Comparison of ENCODE assay signal across 8 cellular contexts in genomic region chr19:2561895-2562294, GRCh38.
DNase-seq lines count a peak whose midpoint lies in the region; ATAC-seq, FAIRE-seq and TF ChIP-seq lines count a peak whose summit lies in the region.

No MANE protein-coding gene starts in this region.

- peaks cover 11% of the 10 kb centered on the region for H3K4me1 ChIP-seq in Loucy (ENCODE audit: insufficient read depth, low read length, poor library complexity, severe bottlenecking)
- H3K4me1 ChIP-seq in smooth muscle cell (ENCODE audit: low read depth), result no peaks in the 10 kb centered on the region
- H3K4me1 ChIP-seq in esophagus muscularis mucosa, result peaks cover 0 to under 1% (median 0%) of the 10 kb centered on the region in 4 donors

- intact Hi-C loops in esophagus muscularis mucosa (cut with DNase I), result no loop called here

- DNase-seq in GM06990 (ENCODE audit: extremely low read depth, insufficient read length) (peak; percentile 91), smooth muscle cell (lab: John Stamatoyannopoulos, UW; ENCODE audit: unreplicated experiment) (no peak), D721Med (ENCODE audit: insufficient read length, low spot score) (no peak), esophagus muscularis mucosa (ENCODE audit: extremely low spot score) (no peak), GDM1 (lab: John Stamatoyannopoulos, UW) (no peak)
- peak; percentile 68 for DNase-seq in activated effector memory CD4-positive, alpha-beta T cell treated with Interleukin-2 at 50 U/mL for 16 hours

- H3K79me2 ChIP-seq in Loucy (ENCODE audit: insufficient read depth, low read length), result no peaks in the 10 kb centered on the region
- no peaks in the 10 kb centered on the region for H3K79me2 ChIP-seq in smooth muscle cell (ENCODE audit: low read depth)

- H3K9ac ChIP-seq in Loucy (ENCODE audit: low read depth, low read length, poor library complexity, severe bottlenecking) (peak overlapping the region; percentile 70), smooth muscle cell (ENCODE audit: low read depth) (no peak overlapping the region)

- WGBS in smooth muscle cell (ENCODE audit: low lambda C conversion rate), result 54% methylated on average over 14 of the region's 14 CpGs
- 72% methylated on average over 12 of the region's 14 CpGs for WGBS in esophagus muscularis mucosa

- TF ChIP-seq POLR2A in esophagus muscularis mucosa (IDR thresholded peaks at IDR 0.05; ENCODE audit: low read depth), result no peak

- peak; percentile 67 for ATAC-seq in GM21515 (IDR thresholded peaks at IDR 0.05; ENCODE audit: unreplicated experiment)

- TF ChIP-seq CTCF in GM06990 (IDR thresholded peaks at IDR 0.05; ENCODE audit: insufficient read depth, low read length, poor library complexity, severe bottlenecking), result peak; percentile 9
- TF ChIP-seq CTCF in Loucy (conservative IDR thresholded peaks at IDR 0.05; ENCODE audit: low read length), result no peak
- TF ChIP-seq CTCF in smooth muscle cell (IDR thresholded peaks at IDR 0.05; ENCODE audit: borderline replicate concordance, insufficient read depth, poor library complexity, severe bottlenecking), result no peak
- no peak for TF ChIP-seq CTCF in D721Med (IDR thresholded peaks at IDR 0.05; ENCODE audit: insufficient read depth, missing control alignments)
- TF ChIP-seq CTCF in esophagus muscularis mucosa (IDR thresholded peaks at IDR 0.05), result no peak

- H3K36me3 ChIP-seq in GM06990 (ENCODE audit: control insufficient read depth, insufficient read depth, low read length), result no peaks in the 10 kb centered on the region
- H3K36me3 ChIP-seq in Loucy (ENCODE audit: insufficient read depth, low read length), result no peaks in the 10 kb centered on the region
- no peaks in the 10 kb centered on the region for H3K36me3 ChIP-seq in smooth muscle cell (ENCODE audit: low read depth)
- no peaks in the 10 kb centered on the region for H3K36me3 ChIP-seq in esophagus muscularis mucosa

- H3K27me3 ChIP-seq in GM06990 (replicated peaks; ENCODE audit: control insufficient read depth, insufficient read depth, low read length), result no peaks in the 10 kb centered on the region
- H3K27me3 ChIP-seq in Loucy (ENCODE audit: insufficient read depth, low read length, poor library complexity, severe bottlenecking), result no peaks in the 10 kb centered on the region
- no peaks in the 10 kb centered on the region for H3K27me3 ChIP-seq in smooth muscle cell (ENCODE audit: low read depth)
- H3K27me3 ChIP-seq in esophagus muscularis mucosa, result no peaks in the 10 kb centered on the region

- H3K4me2 ChIP-seq in Loucy (ENCODE audit: low read depth, low read length, poor library complexity, severe bottlenecking), result peak overlapping the region; percentile 58
- peak overlapping the region; percentile 26 for H3K4me2 ChIP-seq in smooth muscle cell

- H3K4me3 ChIP-seq in GM06990 (replicated peaks; ENCODE audit: low read depth, low read length) (peak overlapping the region; percentile 59), Loucy (ENCODE audit: low read length, poor library complexity, severe bottlenecking) (peak overlapping the region; percentile 56), smooth muscle cell (no peak overlapping the region), esophagus muscularis mucosa (no peak overlapping the region)

- no peaks in the 10 kb centered on the region for H3F3A ChIP-seq in Loucy (ENCODE audit: low read depth)
- H3F3A ChIP-seq in smooth muscle cell (ENCODE audit: low read depth), result no peaks in the 10 kb centered on the region

- H3K27ac ChIP-seq in smooth muscle cell (ENCODE audit: low read depth) (no peak overlapping the region), esophagus muscularis mucosa (replicated peaks in 1 of 4) (no peak overlapping the region)

- no peak for TF ChIP-seq EP300 in esophagus muscularis mucosa (IDR thresholded peaks at IDR 0.05)

- H3K9me2 ChIP-seq in Loucy (replicated peaks; ENCODE audit: low read depth, low read length), result no peaks in the 10 kb centered on the region

- no peaks in the 10 kb centered on the region for H4K20me1 ChIP-seq in Loucy (ENCODE audit: insufficient read depth, low read length, poor library complexity, severe bottlenecking)
- no peaks in the 10 kb centered on the region for H4K20me1 ChIP-seq in smooth muscle cell (ENCODE audit: low read depth)

- H3K9me3 ChIP-seq in Loucy (ENCODE audit: insufficient read depth, low read depth, low read length), result no peaks in the 10 kb centered on the region
- no peaks in the 10 kb centered on the region for H3K9me3 ChIP-seq in smooth muscle cell (replicated peaks; ENCODE audit: low read depth)
- no peaks in the 10 kb centered on the region for H3K9me3 ChIP-seq in esophagus muscularis mucosa

- peak overlapping the region; percentile 84 for H2AFZ ChIP-seq in Loucy (ENCODE audit: low read length)
- H2AFZ ChIP-seq in smooth muscle cell (ENCODE audit: low read depth), result no peak overlapping the region

- no peak for FAIRE-seq in D721Med (lab: Jason Lieb, UNC)

Comparison
In these comparisons a context has a peak if more than half of its experiments do, and no peak if none do; other contexts are left out.
1. DNase-seq: peak in GM06990 (single experiment) and activated effector memory CD4-positive, alpha-beta T cell treated with Interleukin-2 at 50 U/mL for 16 hours (single experiment); none in smooth muscle cell (single experiment), D721Med (single experiment), esophagus muscularis mucosa (single experiment) and GDM1 (single experiment).
2. H3K4me3 ChIP-seq: peak in GM06990 (single experiment) and Loucy (single experiment); none in smooth muscle cell (single experiment) and esophagus muscularis mucosa (0 of 4).